ENCODE assay signal across 1 cellular context in the genomic region with DNA sequence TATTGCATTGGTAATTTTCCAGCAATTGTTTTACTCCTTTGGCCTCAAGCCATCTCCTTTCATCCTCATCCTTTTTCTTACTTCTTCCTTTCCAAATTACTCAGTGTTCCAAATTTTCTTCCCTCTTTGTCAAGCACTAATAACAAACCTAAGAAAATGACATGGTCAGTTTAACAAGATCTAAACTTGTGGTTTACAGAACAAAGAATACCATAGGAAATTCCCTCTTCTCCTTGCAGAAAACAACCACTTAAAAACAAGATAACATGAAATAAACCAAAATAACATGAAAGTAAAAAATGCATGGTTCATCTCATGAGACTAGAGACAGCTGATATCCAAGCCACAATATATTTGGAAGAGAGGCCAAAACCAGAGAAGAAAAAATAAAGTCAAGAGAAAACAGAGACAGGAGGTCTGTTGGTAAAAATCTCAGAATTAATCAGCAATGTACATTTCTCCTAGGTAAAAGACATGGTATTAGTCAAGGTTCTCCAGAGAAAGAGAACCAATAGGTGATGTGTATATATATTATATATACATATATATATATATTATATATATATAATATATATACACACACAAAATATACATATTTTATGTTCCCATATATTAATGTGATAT.
A peak's percentile ranks its signal among the peaks of the same experiment; 100 is the strongest.
TF ChIP-seq lines count a peak whose summit lies in the region.

No MANE protein-coding gene starts in this region.

TF ChIP-seq in GM12878, 131 proteins besides CTCF, POLR2A, EP300 and RAD21 (continued from another document):
- TF ChIP-seq, protein P1, sequence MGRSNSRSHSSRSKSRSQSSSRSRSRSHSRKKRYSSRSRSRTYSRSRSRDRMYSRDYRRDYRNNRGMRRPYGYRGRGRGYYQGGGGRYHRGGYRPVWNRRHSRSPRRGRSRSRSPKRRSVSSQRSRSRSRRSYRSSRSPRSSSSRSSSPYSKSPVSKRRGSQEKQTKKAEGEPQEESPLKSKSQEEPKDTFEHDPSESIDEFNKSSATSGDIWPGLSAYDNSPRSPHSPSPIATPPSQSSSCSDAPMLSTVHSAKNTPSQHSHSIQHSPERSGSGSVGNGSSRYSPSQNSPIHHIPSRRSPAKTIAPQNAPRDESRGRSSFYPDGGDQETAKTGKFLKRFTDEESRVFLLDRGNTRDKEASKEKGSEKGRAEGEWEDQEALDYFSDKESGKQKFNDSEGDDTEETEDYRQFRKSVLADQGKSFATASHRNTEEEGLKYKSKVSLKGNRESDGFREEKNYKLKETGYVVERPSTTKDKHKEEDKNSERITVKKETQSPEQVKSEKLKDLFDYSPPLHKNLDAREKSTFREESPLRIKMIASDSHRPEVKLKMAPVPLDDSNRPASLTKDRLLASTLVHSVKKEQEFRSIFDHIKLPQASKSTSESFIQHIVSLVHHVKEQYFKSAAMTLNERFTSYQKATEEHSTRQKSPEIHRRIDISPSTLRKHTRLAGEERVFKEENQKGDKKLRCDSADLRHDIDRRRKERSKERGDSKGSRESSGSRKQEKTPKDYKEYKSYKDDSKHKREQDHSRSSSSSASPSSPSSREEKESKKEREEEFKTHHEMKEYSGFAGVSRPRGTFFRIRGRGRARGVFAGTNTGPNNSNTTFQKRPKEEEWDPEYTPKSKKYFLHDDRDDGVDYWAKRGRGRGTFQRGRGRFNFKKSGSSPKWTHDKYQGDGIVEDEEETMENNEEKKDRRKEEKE (IDR thresholded peaks at IDR 0.05), result no peak
- TF ChIP-seq FOS (IDR thresholded peaks at IDR 0.05; ENCODE audit: borderline replicate concordance, extremely low read depth, insufficient read length), result no peak
- TF ChIP-seq EED (IDR thresholded peaks at IDR 0.05; ENCODE audit: low read depth), result no peak
- TF ChIP-seq, protein P2, sequence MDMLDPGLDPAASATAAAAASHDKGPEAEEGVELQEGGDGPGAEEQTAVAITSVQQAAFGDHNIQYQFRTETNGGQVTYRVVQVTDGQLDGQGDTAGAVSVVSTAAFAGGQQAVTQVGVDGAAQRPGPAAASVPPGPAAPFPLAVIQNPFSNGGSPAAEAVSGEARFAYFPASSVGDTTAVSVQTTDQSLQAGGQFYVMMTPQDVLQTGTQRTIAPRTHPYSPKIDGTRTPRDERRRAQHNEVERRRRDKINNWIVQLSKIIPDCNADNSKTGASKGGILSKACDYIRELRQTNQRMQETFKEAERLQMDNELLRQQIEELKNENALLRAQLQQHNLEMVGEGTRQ (IDR thresholded peaks at IDR 0.05; ENCODE audit: borderline replicate concordance, low read depth, low read length), result no peak
- TF ChIP-seq CHD4 (IDR thresholded peaks at IDR 0.05), result no peak
- peak; percentile 79 for TF ChIP-seq RUNX3 (IDR thresholded peaks at IDR 0.05; ENCODE audit: low read length)
- TF ChIP-seq NFXL1 (IDR thresholded peaks at IDR 0.05; ENCODE audit: borderline replicate concordance), result no peak
- TF ChIP-seq NR2C2 (IDR thresholded peaks at IDR 0.05; ENCODE audit: borderline replicate concordance, control insufficient read depth, insufficient read length, low read depth), result no peak
- no peak for TF ChIP-seq ZNF207 (IDR thresholded peaks at IDR 0.05; ENCODE audit: borderline replicate concordance)
- peak; percentile 59; the same call in 1 of the 2 replicates for TF ChIP-seq IKZF1 (conservative IDR thresholded peaks at IDR 0.05)
- no peak for TF ChIP-seq ZNF622 (IDR thresholded peaks at IDR 0.05)
- TF ChIP-seq CBFB (IDR thresholded peaks at IDR 0.05; ENCODE audit: low read depth), result no peak
- TF ChIP-seq, protein P3, sequence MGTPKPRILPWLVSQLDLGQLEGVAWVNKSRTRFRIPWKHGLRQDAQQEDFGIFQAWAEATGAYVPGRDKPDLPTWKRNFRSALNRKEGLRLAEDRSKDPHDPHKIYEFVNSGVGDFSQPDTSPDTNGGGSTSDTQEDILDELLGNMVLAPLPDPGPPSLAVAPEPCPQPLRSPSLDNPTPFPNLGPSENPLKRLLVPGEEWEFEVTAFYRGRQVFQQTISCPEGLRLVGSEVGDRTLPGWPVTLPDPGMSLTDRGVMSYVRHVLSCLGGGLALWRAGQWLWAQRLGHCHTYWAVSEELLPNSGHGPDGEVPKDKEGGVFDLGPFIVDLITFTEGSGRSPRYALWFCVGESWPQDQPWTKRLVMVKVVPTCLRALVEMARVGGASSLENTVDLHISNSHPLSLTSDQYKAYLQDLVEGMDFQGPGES (IDR thresholded peaks at IDR 0.05), result no peak
- TF ChIP-seq, protein P4, sequence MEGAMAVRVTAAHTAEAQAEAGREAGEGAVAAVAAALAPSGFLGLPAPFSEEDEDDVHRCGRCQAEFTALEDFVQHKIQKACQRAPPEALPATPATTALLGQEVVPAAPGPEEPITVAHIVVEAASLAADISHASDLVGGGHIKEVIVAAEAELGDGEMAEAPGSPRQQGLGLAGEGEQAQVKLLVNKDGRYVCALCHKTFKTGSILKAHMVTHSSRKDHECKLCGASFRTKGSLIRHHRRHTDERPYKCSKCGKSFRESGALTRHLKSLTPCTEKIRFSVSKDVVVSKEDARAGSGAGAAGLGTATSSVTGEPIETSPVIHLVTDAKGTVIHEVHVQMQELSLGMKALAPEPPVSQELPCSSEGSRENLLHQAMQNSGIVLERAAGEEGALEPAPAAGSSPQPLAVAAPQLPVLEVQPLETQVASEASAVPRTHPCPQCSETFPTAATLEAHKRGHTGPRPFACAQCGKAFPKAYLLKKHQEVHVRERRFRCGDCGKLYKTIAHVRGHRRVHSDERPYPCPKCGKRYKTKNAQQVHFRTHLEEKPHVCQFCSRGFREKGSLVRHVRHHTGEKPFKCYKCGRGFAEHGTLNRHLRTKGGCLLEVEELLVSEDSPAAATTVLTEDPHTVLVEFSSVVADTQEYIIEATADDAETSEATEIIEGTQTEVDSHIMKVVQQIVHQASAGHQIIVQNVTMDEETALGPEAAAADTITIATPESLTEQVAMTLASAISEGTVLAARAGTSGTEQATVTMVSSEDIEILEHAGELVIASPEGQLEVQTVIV (IDR thresholded peaks at IDR 0.05; ENCODE audit: borderline replicate concordance, partially characterized antibody), result no peak
- TF ChIP-seq, protein P5, sequence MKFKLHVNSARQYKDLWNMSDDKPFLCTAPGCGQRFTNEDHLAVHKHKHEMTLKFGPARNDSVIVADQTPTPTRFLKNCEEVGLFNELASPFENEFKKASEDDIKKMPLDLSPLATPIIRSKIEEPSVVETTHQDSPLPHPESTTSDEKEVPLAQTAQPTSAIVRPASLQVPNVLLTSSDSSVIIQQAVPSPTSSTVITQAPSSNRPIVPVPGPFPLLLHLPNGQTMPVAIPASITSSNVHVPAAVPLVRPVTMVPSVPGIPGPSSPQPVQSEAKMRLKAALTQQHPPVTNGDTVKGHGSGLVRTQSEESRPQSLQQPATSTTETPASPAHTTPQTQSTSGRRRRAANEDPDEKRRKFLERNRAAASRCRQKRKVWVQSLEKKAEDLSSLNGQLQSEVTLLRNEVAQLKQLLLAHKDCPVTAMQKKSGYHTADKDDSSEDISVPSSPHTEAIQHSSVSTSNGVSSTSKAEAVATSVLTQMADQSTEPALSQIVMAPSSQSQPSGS (IDR thresholded peaks at IDR 0.05; ENCODE audit: low read length), result peak; percentile 28; the same call in 1 of the 2 replicates
- TF ChIP-seq RCOR1 (conservative IDR thresholded peaks at IDR 0.05; ENCODE audit: low read depth, low read length), result no peak
- no peak for TF ChIP-seq POU2F2 (IDR thresholded peaks at IDR 0.05; ENCODE audit: borderline replicate concordance, low read depth, low read length)
- TF ChIP-seq FOXM1 (IDR thresholded peaks at IDR 0.05; ENCODE audit: low read depth, low read length), result no peak
- no peak for TF ChIP-seq ZSCAN29 (IDR thresholded peaks at IDR 0.05)
- TF ChIP-seq MTA2 (IDR thresholded peaks at IDR 0.05; ENCODE audit: low read depth), result peak; percentile 30
- TF ChIP-seq, protein P6, sequence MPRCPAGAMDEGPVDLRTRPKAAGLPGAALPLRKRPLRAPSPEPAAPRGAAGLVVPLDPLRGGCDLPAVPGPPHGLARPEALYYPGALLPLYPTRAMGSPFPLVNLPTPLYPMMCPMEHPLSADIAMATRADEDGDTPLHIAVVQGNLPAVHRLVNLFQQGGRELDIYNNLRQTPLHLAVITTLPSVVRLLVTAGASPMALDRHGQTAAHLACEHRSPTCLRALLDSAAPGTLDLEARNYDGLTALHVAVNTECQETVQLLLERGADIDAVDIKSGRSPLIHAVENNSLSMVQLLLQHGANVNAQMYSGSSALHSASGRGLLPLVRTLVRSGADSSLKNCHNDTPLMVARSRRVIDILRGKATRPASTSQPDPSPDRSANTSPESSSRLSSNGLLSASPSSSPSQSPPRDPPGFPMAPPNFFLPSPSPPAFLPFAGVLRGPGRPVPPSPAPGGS (IDR thresholded peaks at IDR 0.05; ENCODE audit: borderline replicate concordance, insufficient read depth, low read depth, low read length, poor library complexity, severe bottlenecking), result no peak
- TF ChIP-seq TCF3 (IDR thresholded peaks at IDR 0.05; ENCODE audit: borderline replicate concordance, insufficient read depth, low read depth, low read length), result no peak
- no peak for TF ChIP-seq DPF2 (IDR thresholded peaks at IDR 0.05)
- TF ChIP-seq, protein P7, sequence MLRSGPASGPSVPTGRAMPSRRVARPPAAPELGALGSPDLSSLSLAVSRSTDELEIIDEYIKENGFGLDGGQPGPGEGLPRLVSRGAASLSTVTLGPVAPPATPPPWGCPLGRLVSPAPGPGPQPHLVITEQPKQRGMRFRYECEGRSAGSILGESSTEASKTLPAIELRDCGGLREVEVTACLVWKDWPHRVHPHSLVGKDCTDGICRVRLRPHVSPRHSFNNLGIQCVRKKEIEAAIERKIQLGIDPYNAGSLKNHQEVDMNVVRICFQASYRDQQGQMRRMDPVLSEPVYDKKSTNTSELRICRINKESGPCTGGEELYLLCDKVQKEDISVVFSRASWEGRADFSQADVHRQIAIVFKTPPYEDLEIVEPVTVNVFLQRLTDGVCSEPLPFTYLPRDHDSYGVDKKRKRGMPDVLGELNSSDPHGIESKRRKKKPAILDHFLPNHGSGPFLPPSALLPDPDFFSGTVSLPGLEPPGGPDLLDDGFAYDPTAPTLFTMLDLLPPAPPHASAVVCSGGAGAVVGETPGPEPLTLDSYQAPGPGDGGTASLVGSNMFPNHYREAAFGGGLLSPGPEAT (IDR thresholded peaks at IDR 0.05; ENCODE audit: low read depth), result peak; percentile 72; the same call in 1 of the 2 replicates
- TF ChIP-seq, protein P8, sequence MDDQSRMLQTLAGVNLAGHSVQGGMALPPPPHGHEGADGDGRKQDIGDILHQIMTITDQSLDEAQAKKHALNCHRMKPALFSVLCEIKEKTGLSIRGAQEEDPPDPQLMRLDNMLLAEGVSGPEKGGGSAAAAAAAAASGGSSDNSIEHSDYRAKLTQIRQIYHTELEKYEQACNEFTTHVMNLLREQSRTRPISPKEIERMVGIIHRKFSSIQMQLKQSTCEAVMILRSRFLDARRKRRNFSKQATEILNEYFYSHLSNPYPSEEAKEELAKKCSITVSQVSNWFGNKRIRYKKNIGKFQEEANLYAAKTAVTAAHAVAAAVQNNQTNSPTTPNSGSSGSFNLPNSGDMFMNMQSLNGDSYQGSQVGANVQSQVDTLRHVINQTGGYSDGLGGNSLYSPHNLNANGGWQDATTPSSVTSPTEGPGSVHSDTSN (IDR thresholded peaks at IDR 0.05; ENCODE audit: insufficient replicate concordance, low read depth, low read length), result no peak
